Comparison of ENCODE assay signal across 10 cellular contexts in genomic region chr20:48706116-48706656, GRCh38.
DNase-seq lines count a peak whose midpoint lies in the region; ATAC-seq and TF ChIP-seq lines count a peak whose summit lies in the region.
"Had no signal": no experiment of that assay in that cellular context is flagged by ENCODE, and none has a peak within 500 bp of the region (broad histone marks: within the 10 kb centered on the region; RNA-seq: fewer than 3 reads in every experiment).

No MANE protein-coding gene starts in this region.

- no peak overlapping the region for H3K4me3 ChIP-seq in choroid plexus epithelial cell (ENCODE audit: low read depth, low read length)
- no peak overlapping the region for H3K4me3 ChIP-seq in parathyroid adenoma (ENCODE audit: low read depth, low read length)
- H3K4me3 ChIP-seq in mammary epithelial cell (replicated peaks in 1 of 3; ENCODE audit: insufficient read depth in 1 of 3, low read depth in 2 of 3, low read length in 3 of 3): no peak overlapping the region
- H3K4me3 ChIP-seq: testis had no signal

- CTCF ChIA-PET in mammary epithelial cell (lab: Charles Lee; ENCODE audit: low non-redundant PET): no interaction called here

- H3K36me3 ChIP-seq in parathyroid adenoma (ENCODE audit: control insufficient read depth, insufficient read depth, low read length) (no peaks in the 10 kb centered on the region), mammary epithelial cell (ENCODE audit: insufficient read depth, low read length) (no peaks in the 10 kb centered on the region)

- H3K4me1 Mint-ChIP-seq in CD14-positive monocyte (peaks cover 52% of the 10 kb centered on the region), IgD-negative memory B cell (peaks cover 23 to 32% (median 26%) of the 10 kb centered on the region in 3 donors)

- DNase-seq in CD14-positive monocyte (ENCODE audit: low spot score): no peak
- DNase-seq in choroid plexus epithelial cell (ENCODE audit: low read depth): peak; percentile 81
- DNase-seq in AG08395 (ENCODE audit: low spot score): no peak
- DNase-seq in mammary epithelial cell: no peak
- no peak for DNase-seq in DMS153 treated with DMSO at 0.1 percent for 48 hours (lab: John Stamatoyannopoulos, UW; ENCODE audit: unreplicated experiment)
- DNase-seq: testis had no signal

- H2AFZ ChIP-seq in parathyroid adenoma: peak overlapping the region; percentile 57
- H2AFZ ChIP-seq in mammary epithelial cell (ENCODE audit: low read depth, low read length): no peak overlapping the region

- H3K27ac Mint-ChIP-seq in CD14-positive monocyte: peak overlapping the region in 5 of 7 donors; percentile 31 to 83 (median 54)
- peak overlapping the region; percentile 43 to 67 (median 48) for H3K27ac Mint-ChIP-seq in IgD-negative memory B cell
- H3K27ac Mint-ChIP-seq: T-helper 2 cell treated with Interferon-gamma antibody and Interleukin-4, amounts not matched to agents 5 μg/mL and 100 μg/mL, for 36 hours had no signal

- no peak overlapping the region for H3K4me3 Mint-ChIP-seq in CD14-positive monocyte
- H3K4me3 Mint-ChIP-seq in IgD-negative memory B cell: no peak overlapping the region
- H3K4me3 Mint-ChIP-seq: T-helper 2 cell treated with Interferon-gamma antibody and Interleukin-4, amounts not matched to agents 5 μg/mL and 100 μg/mL, for 36 hours had no signal

- H3K4me2 ChIP-seq in parathyroid adenoma (ENCODE audit: low read length) (no peak overlapping the region), mammary epithelial cell (ENCODE audit: insufficient read depth, low read depth, low read length) (no peak overlapping the region)

- H3K9me3 Mint-ChIP-seq in CD14-positive monocyte (peaks cover 0 to 2% (median 0%) of the 10 kb centered on the region in 7 donors), IgD-negative memory B cell (no peaks in the 10 kb centered on the region)
- H3K9me3 Mint-ChIP-seq: T-helper 2 cell treated with Interferon-gamma antibody and Interleukin-4, amounts not matched to agents 5 μg/mL and 100 μg/mL, for 36 hours had no signal

- intact Hi-C loops in CD14-positive monocyte (cut with micrococcal nuclease) (loop anchor here in 1 of 2 donors (10.0 kb wide), 1 partner anchor 189 kb away; no protein-coding TSS in a partner anchor), mammary epithelial cell (cut with micrococcal nuclease) (no loop called here)

- peaks cover 27% of the 10 kb centered on the region for H3K4me1 ChIP-seq in parathyroid adenoma
- H3K4me1 ChIP-seq in mammary epithelial cell (ENCODE audit: insufficient read depth, low read length): no peaks in the 10 kb centered on the region

- H4K20me1 ChIP-seq in mammary epithelial cell (ENCODE audit: insufficient read depth, low read length): no peaks in the 10 kb centered on the region

- in situ Hi-C loops in mammary epithelial cell (cut with MboI; ENCODE audit: low sequenced_read_pairs in 2 of 2): no loop called here

- H3K27ac ChIP-seq in parathyroid adenoma: peak overlapping the region; percentile 64
- no peak overlapping the region for H3K27ac ChIP-seq in mammary epithelial cell (ENCODE audit: insufficient read depth, low read depth, low read length)
- H3K27ac ChIP-seq: testis had no signal

- H3K27me3 ChIP-seq in parathyroid adenoma (ENCODE audit: control insufficient read depth, insufficient read depth, low read length) (no peaks in the 10 kb centered on the region), mammary epithelial cell (ENCODE audit: insufficient read depth, low read length) (peaks cover 4% of the 10 kb centered on the region)
- H3K27me3 ChIP-seq: testis had no signal

- ATAC-seq in GM18867 (IDR thresholded peaks at IDR 0.05; ENCODE audit: unreplicated experiment): no peak

- 31% methylated on average over 2 of the region's 2 CpGs for WGBS in mammary epithelial cell (ENCODE audit: low coverage, missing lambda C conversion rate)

- TF ChIP-seq CTCF in CD14-positive monocyte (IDR thresholded peaks at IDR 0.05) (no peak), choroid plexus epithelial cell (conservative IDR thresholded peaks at IDR 0.05; ENCODE audit: low read depth, low read length) (no peak), parathyroid adenoma (IDR thresholded peaks at IDR 0.05) (no peak), mammary epithelial cell (conservative IDR thresholded peaks at IDR 0.05 in 1 of 2, IDR thresholded peaks at IDR 0.05 in 1 of 2; ENCODE audit: extremely low read depth in 1 of 2, insufficient read depth in 1 of 2, low read depth in 1 of 2, low read length in 2 of 2) (no peak)

- H3K79me2 ChIP-seq in parathyroid adenoma (no peaks in the 10 kb centered on the region), mammary epithelial cell (ENCODE audit: insufficient read depth, low read length) (no peaks in the 10 kb centered on the region)

- dilution Hi-C loops in mammary epithelial cell (cut with HindIII; ENCODE audit: low sequenced_read_pairs): no loop called here

- H3K9me3 ChIP-seq in parathyroid adenoma (ENCODE audit: control insufficient read depth, low read length) (no peaks in the 10 kb centered on the region), mammary epithelial cell (replicated peaks; ENCODE audit: insufficient read depth, low read length) (no peaks in the 10 kb centered on the region)
- H3K9me3 ChIP-seq: testis had no signal

- H3K27me3 Mint-ChIP-seq in CD14-positive monocyte (ENCODE audit: low read depth in 3 of 3): peaks cover 0 to 2% (median 2%) of the 10 kb centered on the region in 3 donors
- H3K27me3 Mint-ChIP-seq in IgD-negative memory B cell: no peaks in the 10 kb centered on the region

- H3K36me3 Mint-ChIP-seq in CD14-positive monocyte (peaks cover 72 to 89% of the 10 kb centered on the region in 2 donors), IgD-negative memory B cell (peaks cover 4% of the 10 kb centered on the region)

- H3K9ac ChIP-seq in parathyroid adenoma (no peak overlapping the region), mammary epithelial cell (ENCODE audit: insufficient read depth, low read length) (no peak overlapping the region)

- no TSS peak for BruUV-seq in mammary epithelial cell (replicated peaks; lab: Mats Ljungman, UMichigan)
